Comparison of ENCODE assay signal across 8 cellular contexts in the genomic region with DNA sequence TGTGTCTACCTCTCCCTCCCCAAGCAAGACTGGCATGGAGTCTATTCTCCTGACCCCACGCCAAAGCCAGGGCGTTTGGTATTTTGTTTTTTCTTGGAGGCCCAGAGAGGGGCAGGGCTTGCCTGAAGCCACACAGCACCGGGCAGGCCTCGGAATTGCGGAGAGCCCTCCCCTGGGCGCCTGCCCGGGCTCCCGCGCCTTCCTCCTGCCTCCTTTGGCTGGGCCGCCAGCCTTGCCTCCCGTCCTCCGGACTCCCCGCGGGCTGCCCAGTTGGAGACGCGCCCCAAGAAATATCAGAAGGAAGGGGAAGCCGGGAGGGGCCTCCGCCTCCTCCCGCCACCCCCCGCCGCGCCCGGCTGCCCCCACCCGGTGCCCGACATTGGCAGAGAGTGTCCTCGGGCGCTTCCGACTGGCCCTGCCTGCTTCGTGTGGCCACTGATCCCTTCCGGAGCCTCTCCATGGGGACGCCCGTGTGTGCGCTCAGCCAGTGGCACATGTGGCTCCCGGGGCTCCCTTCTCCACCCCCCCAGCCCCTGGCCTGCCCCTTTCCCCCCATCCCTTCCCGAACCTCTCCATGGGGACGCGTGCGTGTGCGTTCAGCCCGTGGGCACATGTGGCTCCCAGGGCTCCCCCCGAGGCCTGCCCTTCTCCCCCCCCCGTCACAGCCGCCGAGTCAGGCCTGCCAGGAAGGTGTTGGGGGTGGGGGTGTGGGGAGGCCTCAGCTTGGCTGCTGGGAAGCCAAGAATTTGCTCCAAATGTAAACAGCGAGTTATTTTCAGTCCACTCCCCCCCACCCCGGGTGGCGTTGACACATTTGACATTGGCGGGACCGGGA. TPM values are rescaled to one million over a fixed set of nuclear protein-coding genes. Genes with fewer than 3 reads are reported as not detected.
DNase-seq lines count a peak whose midpoint lies in the region; ATAC-seq and TF ChIP-seq lines count a peak whose summit lies in the region.

No MANE protein-coding gene starts in this region.

- TF ChIP-seq CTCF in colonic mucosa (IDR thresholded peaks at IDR 0.05) (no peak), left lung (IDR thresholded peaks at IDR 0.05) (no peak)

- DNase-seq in HuH-7.5 (ENCODE audit: low spot score) = peak; percentile 83
- DNase-seq in colonic mucosa = peak; percentile 65
- peak; percentile 87 to 88 for DNase-seq in left lung
- peak; percentile 90 for DNase-seq in stromal cell of bone marrow (ENCODE audit: low read depth)
- no peak for DNase-seq in activated T-cell treated with anti-CD3 and anti-CD28 coated beads, Interleukin-2, amount 50 U/mL, for 1 hour

- H3K27me3 Mint-ChIP-seq in stimulated activated memory B cell treated with anti-CD40 and anti-IgM and Interleukin-4, amounts not matched to agents 10 μg/mL and 1 μg/mL and 100 μg/mL, for 72 hours = no peaks in the 10 kb centered on the region

- no peaks in the 10 kb centered on the region for H3K36me3 ChIP-seq in colonic mucosa
- peaks cover 0 to 15% of the 10 kb centered on the region in 2 donors for H3K36me3 ChIP-seq in left lung

- peaks cover 5% of the 10 kb centered on the region for H3K4me1 Mint-ChIP-seq in stimulated activated memory B cell treated with anti-CD40 and anti-IgM and Interleukin-4, amounts not matched to agents 10 μg/mL and 1 μg/mL and 100 μg/mL, for 72 hours

- peaks cover 22% of the 10 kb centered on the region for H3K36me3 Mint-ChIP-seq in stimulated activated memory B cell treated with anti-CD40 and anti-IgM and Interleukin-4, amounts not matched to agents 10 μg/mL and 1 μg/mL and 100 μg/mL, for 72 hours

- H3K9ac ChIP-seq in colonic mucosa (ENCODE audit: low read depth in 2 of 2, low read length in 2 of 2) = peak overlapping the region; percentile 5 to 66

- no peak overlapping the region for H3K4me3 Mint-ChIP-seq in stimulated activated memory B cell treated with anti-CD40 and anti-IgM and Interleukin-4, amounts not matched to agents 10 μg/mL and 1 μg/mL and 100 μg/mL, for 72 hours

- intact Hi-C loops in colonic mucosa (cut with DNase I) (no loop called here), left lung (cut with DNase I) (no loop called here)

- peak overlapping the region; percentile 3 for H3K4me3 ChIP-seq in colonic mucosa
- peak overlapping the region; percentile 14 to 24 for H3K4me3 ChIP-seq in left lung

- H3K4me1 ChIP-seq in colonic mucosa (peaks cover 4% of the 10 kb centered on the region), left lung (peaks cover 20 to 84% of the 10 kb centered on the region in 2 donors)

- no peaks in the 10 kb centered on the region for H3K9me3 Mint-ChIP-seq in stimulated activated memory B cell treated with anti-CD40 and anti-IgM and Interleukin-4, amounts not matched to agents 10 μg/mL and 1 μg/mL and 100 μg/mL, for 72 hours

- H3K27ac ChIP-seq in colonic mucosa = peak overlapping the region; percentile 93
- H3K27ac ChIP-seq in left lung = peak overlapping the region; percentile 94 to 97

- no peak overlapping the region for H3K27ac Mint-ChIP-seq in stimulated activated memory B cell treated with anti-CD40 and anti-IgM and Interleukin-4, amounts not matched to agents 10 μg/mL and 1 μg/mL and 100 μg/mL, for 72 hours

- no peaks in the 10 kb centered on the region for H3K9me3 ChIP-seq in colonic mucosa
- no peaks in the 10 kb centered on the region for H3K9me3 ChIP-seq in left lung

- H3K27me3 ChIP-seq in colonic mucosa = no peaks in the 10 kb centered on the region
- no peaks in the 10 kb centered on the region for H3K27me3 ChIP-seq in left lung

- ATAC-seq in left lung (peak; percentile 80), GM18861 (IDR thresholded peaks at IDR 0.05; ENCODE audit: unreplicated experiment) (no peak), GM18868 (IDR thresholded peaks at IDR 0.05; ENCODE audit: unreplicated experiment) (no peak)
- no peak for ATAC-seq in stimulated activated memory B cell treated with anti-CD40 and anti-IgM and Interleukin-4, amounts not matched to agents 10 μg/mL and 1 μg/mL and 100 μg/mL, for 72 hours

RNA-seq across cellular contexts. Expression of a gene that starts 37.3 kb away (rescaled TPM):
- total RNA-seq in colonic mucosa (10 to 100 TPM; 42.0 to 71.3 TPM), left lung (100 to 1,000 TPM; 138 to 163 TPM)
